In genomic region chr1:243487649-243488227, GRCh38 we compare ENCODE assay signal across 12 cellular contexts.
A peak's percentile ranks its signal among the peaks of the same experiment; 100 is the strongest.
DNase-seq lines count a peak whose midpoint lies in the region; ATAC-seq and TF ChIP-seq lines count a peak whose summit lies in the region.
"Had no signal": no experiment of that assay in that cellular context is flagged by ENCODE, and none has a peak within 500 bp of the region (broad histone marks: within the 10 kb centered on the region; RNA-seq: fewer than 3 reads in every experiment).

No MANE protein-coding gene starts in this region.

- peaks cover 0 to 4% of the 10 kb centered on the region in 2 experiments; a peak in 1 of 4 replicates for H3K79me1 ChIP-seq in IMR-90 (ENCODE audit: low read depth in 1 of 2, low read length in 2 of 2)

- dilution Hi-C loops in IMR-90 (cut with HindIII; ENCODE audit: low sequenced_read_pairs, unreplicated experiment) = no loop called here

- CTCF ChIA-PET in IMR-90 (lab: Yijun Ruan, JAX) = no interaction called here

- no peak overlapping the region for H3K27ac ChIP-seq in IMR-90 (ENCODE audit: insufficient read depth, low read length)
- H3K27ac ChIP-seq in ectodermal cell (ENCODE audit: insufficient read depth, low read depth, low read length, poor library complexity, severe bottlenecking) = peak overlapping the region; percentile 8
- no peak overlapping the region for H3K27ac ChIP-seq in prostate gland

- ATAC-seq in IMR-90 (ENCODE audit: low read depth) (no peak), GM19467 (IDR thresholded peaks at IDR 0.05; ENCODE audit: unreplicated experiment) (no peak)

- peak; percentile 13 for DNase-seq in COR-L47 (lab: John Stamatoyannopoulos, UW)
- DNase-seq in IMR-90 = no peak
- DNase-seq in prostate gland (ENCODE audit: low spot score) = no peak
- DNase-seq in putamen (ENCODE audit: low spot score) = no peak
- DNase-seq in GM13976 (ENCODE audit: low spot score) = no peak
- DNase-seq in amygdala (lab: John Stamatoyannopoulos, UW) = no peak
- DNase-seq: activated CD8-positive, alpha-beta memory T cell treated with anti-CD3 and anti-CD28 coated beads, Interleukin-2, amount 50 U/mL, for 4 hours; effector CD8-positive, alpha-beta T cell; NCI-H226; nucleus accumbens had no signal

- H3K4me1 ChIP-seq in IMR-90 (ENCODE audit: control insufficient read depth, insufficient read depth, low read length) (peaks cover 8% of the 10 kb centered on the region; the same call in 1 of the 2 replicates), ectodermal cell (ENCODE audit: control insufficient read depth, insufficient read depth, low read length) (peaks cover 2% of the 10 kb centered on the region), prostate gland (replicated peaks) (no peaks in the 10 kb centered on the region)

- H3K4ac ChIP-seq in IMR-90 (ENCODE audit: low read depth, low read length) = no peak overlapping the region

- H3K4me3 ChIP-seq in IMR-90 (ENCODE audit: insufficient read depth, low read depth, low read length) (peak overlapping the region; percentile 22; the same call in 1 of the 2 replicates), ectodermal cell (ENCODE audit: insufficient read depth, low read depth, low read length) (no peak overlapping the region), prostate gland (peak overlapping the region; percentile 24)

- in situ Hi-C loops in IMR-90 (cut with MboI; ENCODE audit: low sequenced_read_pairs) = loop anchor here (25.0 kb wide), 1 partner anchor 800 kb away; no protein-coding TSS in a partner anchor
- in situ Hi-C loops in GM13976 (cut with MboI; ENCODE audit: low sequenced_read_pairs, unreplicated experiment) = no loop called here

- no peak overlapping the region for H2AK9ac ChIP-seq in IMR-90 (replicated peaks; ENCODE audit: low read depth, low read length, poor library complexity)

- no peak overlapping the region for H2BK120ac ChIP-seq in IMR-90 (ENCODE audit: low read depth, low read length)

- 85% methylated on average over 18 of the region's 40 CpGs; no CpG with 5 or more reads in 1 of the 2 experiments for WGBS in IMR-90 (ENCODE audit: extremely low coverage in 2 of 2, insufficient read length in 1 of 2), 2 experiments
- WGBS in ectodermal cell, 2 experiments = 94 to 95% methylated on average over 40 of the region's 40 CpGs
- 83% methylated on average over 32 of the region's 40 CpGs for WGBS in prostate gland

- no peaks in the 10 kb centered on the region for H4K20me1 ChIP-seq in IMR-90 (ENCODE audit: insufficient read depth, low read length)

- no peak for TF ChIP-seq RAD21 in IMR-90 (IDR thresholded peaks at IDR 0.05; ENCODE audit: low read length)

- TF ChIP-seq POLR2A in IMR-90 (IDR thresholded peaks at IDR 0.05; ENCODE audit: low read depth, low read length) = no peak
- no peak for TF ChIP-seq POLR2A in prostate gland (IDR thresholded peaks at IDR 0.05)

- TF ChIP-seq CTCF in IMR-90 (conservative IDR thresholded peaks at IDR 0.05; ENCODE audit: low read depth, low read length) (no peak), prostate gland (IDR thresholded peaks at IDR 0.05) (no peak), GM13976 (IDR thresholded peaks at IDR 0.05; ENCODE audit: borderline replicate concordance, control extremely low read depth, extremely low read depth, insufficient read depth, missing control alignments) (no peak)

- no TSS peak for BruUV-seq in IMR-90 (replicated peaks; lab: Mats Ljungman, UMichigan)

- no peak overlapping the region for H3K18ac ChIP-seq in IMR-90 (ENCODE audit: low read depth, low read length)

- no peak overlapping the region for H3K14ac ChIP-seq in IMR-90 (replicated peaks; ENCODE audit: low read depth, low read length)

- H3K9me1 ChIP-seq in IMR-90 (ENCODE audit: insufficient read depth, low read length) = peaks cover 3% of the 10 kb centered on the region; the same call in 1 of the 2 replicates

- peak overlapping the region; percentile 54 for H2AFZ ChIP-seq in IMR-90 (replicated peaks; ENCODE audit: low read length, poor library complexity)

- no peak overlapping the region for H2BK5ac ChIP-seq in IMR-90 (ENCODE audit: low read depth, low read length, poor library complexity, severe bottlenecking)

- no peak overlapping the region for H3K23ac ChIP-seq in IMR-90 (ENCODE audit: low read depth, low read length)

- no peak overlapping the region for H4K91ac ChIP-seq in IMR-90 (ENCODE audit: insufficient read depth, low read depth, low read length)

- H2AK5ac ChIP-seq in IMR-90 (ENCODE audit: low read depth, low read length) = no peak overlapping the region

- H2BK15ac ChIP-seq in IMR-90 (ENCODE audit: low read depth, low read length) = no peak overlapping the region

- H3K56ac ChIP-seq in IMR-90 (ENCODE audit: extremely low read depth, insufficient read depth, low read length) = no peak overlapping the region

- no peak overlapping the region for H2BK20ac ChIP-seq in IMR-90 (ENCODE audit: low read depth, low read length)

- POLR2A ChIA-PET in IMR-90 (lab: Charles Lee; ENCODE audit: unreplicated experiment) = no interaction called here

- no peaks in the 10 kb centered on the region for H3K27me3 ChIP-seq in IMR-90 (ENCODE audit: control insufficient read depth, insufficient read depth, low read length)
- H3K27me3 ChIP-seq in ectodermal cell (ENCODE audit: control insufficient read depth, insufficient read depth, low read length, poor library complexity, severe bottlenecking) = peaks cover 8% of the 10 kb centered on the region
- H3K27me3 ChIP-seq in prostate gland (replicated peaks; ENCODE audit: insufficient read depth) = no peaks in the 10 kb centered on the region

- intact Hi-C loops in IMR-90 (cut with micrococcal nuclease) = no loop called here
- intact Hi-C loops in prostate gland (cut with DNase I) = loop anchor here (5.0 to 10.0 kb wide), 2 partner anchors 367 to 785 kb away; partner anchors contain the start of gene AKT3

- H4K8ac ChIP-seq in IMR-90 (ENCODE audit: low read depth in 2 of 2, low read length in 2 of 2) = no peak overlapping the region

- no peak overlapping the region for H3K9ac ChIP-seq in IMR-90 (ENCODE audit: low read depth, low read length)

- H3K9me3 ChIP-seq in IMR-90 (ENCODE audit: control insufficient read depth, insufficient read depth, low read length) = no peaks in the 10 kb centered on the region
- H3K9me3 ChIP-seq in ectodermal cell (ENCODE audit: control insufficient read depth, low read length) = no peaks in the 10 kb centered on the region
- H3K9me3 ChIP-seq in prostate gland = no peaks in the 10 kb centered on the region

- H3K36me3 ChIP-seq in IMR-90 (ENCODE audit: control insufficient read depth, insufficient read depth, low read length) (no peaks in the 10 kb centered on the region; the same call in 1 of the 2 replicates), ectodermal cell (ENCODE audit: control insufficient read depth, insufficient read depth, low read length) (no peaks in the 10 kb centered on the region), prostate gland (no peaks in the 10 kb centered on the region)

- H4K5ac ChIP-seq in IMR-90 (ENCODE audit: low read depth, low read length) = no peak overlapping the region

- H3K4me2 ChIP-seq in IMR-90 (ENCODE audit: low read depth, low read length) = no peak overlapping the region

TF ChIP-seq in IMR-90, 13 proteins besides CTCF, POLR2A, EP300 and RAD21:
- TF ChIP-seq CEBPB (IDR thresholded peaks at IDR 0.05; ENCODE audit: low read depth, low read length) = no peak
- no peak for TF ChIP-seq USF2 (IDR thresholded peaks at IDR 0.05; ENCODE audit: low read depth, low read length)
- no peak for TF ChIP-seq RCOR1 (IDR thresholded peaks at IDR 0.05; ENCODE audit: insufficient replicate concordance, low read length)
- TF ChIP-seq NFE2L2 (IDR thresholded peaks at IDR 0.05; ENCODE audit: low read depth, low read length) = no peak
- TF ChIP-seq MAZ (IDR thresholded peaks at IDR 0.05; ENCODE audit: borderline replicate concordance, low read depth, low read length) = no peak
- TF ChIP-seq CHD1 (IDR thresholded peaks at IDR 0.05; ENCODE audit: low read depth, low read length) = no peak
- TF ChIP-seq MXI1 (IDR thresholded peaks at IDR 0.05; ENCODE audit: borderline replicate concordance, low read depth, low read length) = no peak
- no peak for TF ChIP-seq BHLHE40 (IDR thresholded peaks at IDR 0.05; ENCODE audit: low read depth, low read length)
- TF ChIP-seq RFX5 (IDR thresholded peaks at IDR 0.05; ENCODE audit: low read depth, low read length) = no peak
- no peak for TF ChIP-seq MAFK (IDR thresholded peaks at IDR 0.05; ENCODE audit: low read depth, low read length)
- TF ChIP-seq ELK1 (IDR thresholded peaks at IDR 0.05; ENCODE audit: borderline replicate concordance, low read depth, low read length) = no peak
- TF ChIP-seq SMC3 (IDR thresholded peaks at IDR 0.05; ENCODE audit: low read depth, low read length) = no peak
TF ChIP-seq in IMR-90: peak in this region for 0.
